Comparison of ENCODE assay signal across 18 cellular contexts in the genomic region with DNA sequence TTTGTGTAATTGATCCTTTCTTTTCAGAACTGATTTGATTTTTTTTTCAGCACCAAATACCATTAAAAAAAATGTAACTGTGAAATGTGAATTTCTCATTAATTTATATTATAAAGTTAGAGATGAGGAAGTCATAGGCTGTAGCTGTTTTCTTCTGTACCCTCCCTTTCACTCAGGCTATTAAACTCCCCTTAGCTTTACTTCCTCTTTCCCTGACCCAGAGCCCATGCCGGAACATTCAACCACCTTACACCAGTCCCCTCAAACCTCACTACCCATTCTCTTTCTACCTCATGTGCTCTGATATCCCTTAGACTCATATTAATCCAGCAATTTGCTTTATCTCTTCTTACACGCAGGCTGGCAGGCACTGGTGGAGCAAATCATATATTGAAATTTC. TPM values are rescaled to one million over a fixed set of nuclear protein-coding genes. Genes with fewer than 3 reads are reported as not detected.
DNase-seq lines count a peak whose midpoint lies in the region; ATAC-seq and TF ChIP-seq lines count a peak whose summit lies in the region.
"Had no signal": no experiment of that assay in that cellular context is flagged by ENCODE, and none has a peak within 500 bp of the region (broad histone marks: within the 10 kb centered on the region; RNA-seq: fewer than 3 reads in every experiment).

No MANE protein-coding gene starts in this region.

- peaks cover 13% of the 10 kb centered on the region for H3K4me1 Mint-ChIP-seq in WTC11
- H3K4me1 Mint-ChIP-seq in effector memory CD8-positive, alpha-beta T cell (ENCODE audit: low read depth in 2 of 2): no peaks in the 10 kb centered on the region

- no peak overlapping the region for H3K4me3 Mint-ChIP-seq in WTC11
- H3K4me3 Mint-ChIP-seq in effector memory CD8-positive, alpha-beta T cell: no peak overlapping the region
- H3K4me3 Mint-ChIP-seq: activated naive CD8-positive, alpha-beta T cell treated with anti-CD3 and anti-CD28 coated beads, Interleukin-2, amount 10 ng/mL, durations not matched to agents 7 days and 5 days had no signal

- peak; percentile 69 for ATAC-seq in GM18867 (IDR thresholded peaks at IDR 0.05; ENCODE audit: unreplicated experiment)
- ATAC-seq in HG02623 (IDR thresholded peaks at IDR 0.05; ENCODE audit: unreplicated experiment): peak; percentile 62
- ATAC-seq in HG03571 (IDR thresholded peaks at IDR 0.05; ENCODE audit: unreplicated experiment): peak; percentile 55
- ATAC-seq in WTC11: peak; percentile 60
- ATAC-seq in effector memory CD8-positive, alpha-beta T cell (replicated peaks): no peak

- DNase-seq in WTC11 (ENCODE audit: low spot score) (no peak), inferior parietal cortex (ENCODE audit: extremely low spot score) (no peak), cerebellar cortex (ENCODE audit: low spot score) (no peak), DMS153 (lab: John Stamatoyannopoulos, UW) (no peak)
- no peak for DNase-seq in effector memory CD8-positive, alpha-beta T cell
- DNase-seq: activated CD8-positive, alpha-beta memory T cell treated with anti-CD3 and anti-CD28 coated beads, Interleukin-2, amount 50 U/mL, for 48 hours; activated naive CD8-positive, alpha-beta T cell treated with anti-CD3 and anti-CD28 coated beads, Interleukin-2, amount 10 ng/mL, durations not matched to agents 7 days and 5 days; DMS79 treated with DMSO at 0.1 percent for 48 hours; esophagus squamous epithelium; NCI-H1048; stimulated activated CD4-positive, alpha-beta T cell treated with anti-CD3 and anti-CD28 coated beads, Interleukin-4, amount 100 ng/mL, for 1 hour; stimulated activated naive CD4-positive, alpha-beta T cell treated with Interleukin-2 at 50 U/mL for 16 hours had no signal

- TF ChIP-seq CTCF in WTC11 (IDR thresholded peaks at IDR 0.05): no peak

- no peak overlapping the region for H3K27ac Mint-ChIP-seq in WTC11
- no peak overlapping the region for H3K27ac Mint-ChIP-seq in effector memory CD8-positive, alpha-beta T cell
- H3K27ac Mint-ChIP-seq: activated naive CD8-positive, alpha-beta T cell treated with anti-CD3 and anti-CD28 coated beads, Interleukin-2, amount 10 ng/mL, durations not matched to agents 7 days and 5 days had no signal

- no peaks in the 10 kb centered on the region for H3K36me3 Mint-ChIP-seq in WTC11
- no peaks in the 10 kb centered on the region for H3K36me3 Mint-ChIP-seq in effector memory CD8-positive, alpha-beta T cell (ENCODE audit: insufficient read depth)
- H3K36me3 Mint-ChIP-seq: activated naive CD8-positive, alpha-beta T cell treated with anti-CD3 and anti-CD28 coated beads, Interleukin-2, amount 10 ng/mL, durations not matched to agents 7 days and 5 days had no signal

- POLR2A ChIA-PET in WTC11 (lab: Charles Lee): interaction anchor here (0.5 kb wide), 1 partner anchor 419 kb away, joined by 5 read pairs; no protein-coding TSS in a partner anchor

- H3K27me3 Mint-ChIP-seq in WTC11 (ENCODE audit: low read depth): no peaks in the 10 kb centered on the region
- H3K27me3 Mint-ChIP-seq in effector memory CD8-positive, alpha-beta T cell: peaks cover 7 to 20% of the 10 kb centered on the region in 2 donors

- H3K9me3 Mint-ChIP-seq in WTC11: 0 out of 2 replicates have a peak, but pooled peaks cover 3% of the 10 kb centered on the region
- H3K9me3 Mint-ChIP-seq in effector memory CD8-positive, alpha-beta T cell: peaks cover 0 to 2% of the 10 kb centered on the region in 2 donors
- H3K9me3 Mint-ChIP-seq: activated naive CD8-positive, alpha-beta T cell treated with anti-CD3 and anti-CD28 coated beads, Interleukin-2, amount 10 ng/mL, durations not matched to agents 7 days and 5 days had no signal

- CTCF ChIA-PET in WTC11 (lab: Charles Lee): interaction anchor here (0.8 kb wide), 1 partner anchor 33 kb away, joined by 3 read pairs; no protein-coding TSS in a partner anchor

TF ChIP-seq in WTC11, 78 proteins besides CTCF, POLR2A, EP300 and RAD21:
- TF ChIP-seq, protein P1, sequence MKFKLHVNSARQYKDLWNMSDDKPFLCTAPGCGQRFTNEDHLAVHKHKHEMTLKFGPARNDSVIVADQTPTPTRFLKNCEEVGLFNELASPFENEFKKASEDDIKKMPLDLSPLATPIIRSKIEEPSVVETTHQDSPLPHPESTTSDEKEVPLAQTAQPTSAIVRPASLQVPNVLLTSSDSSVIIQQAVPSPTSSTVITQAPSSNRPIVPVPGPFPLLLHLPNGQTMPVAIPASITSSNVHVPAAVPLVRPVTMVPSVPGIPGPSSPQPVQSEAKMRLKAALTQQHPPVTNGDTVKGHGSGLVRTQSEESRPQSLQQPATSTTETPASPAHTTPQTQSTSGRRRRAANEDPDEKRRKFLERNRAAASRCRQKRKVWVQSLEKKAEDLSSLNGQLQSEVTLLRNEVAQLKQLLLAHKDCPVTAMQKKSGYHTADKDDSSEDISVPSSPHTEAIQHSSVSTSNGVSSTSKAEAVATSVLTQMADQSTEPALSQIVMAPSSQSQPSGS (CRISPR knock-in tag; IDR thresholded peaks at IDR 0.05; ENCODE audit: borderline replicate concordance, low read depth): no peak
- TF ChIP-seq NFE2L1 (CRISPR knock-in tag; IDR thresholded peaks at IDR 0.05) (no peak), ZNF416 (CRISPR knock-in tag; IDR thresholded peaks at IDR 0.05) (no peak), ZNF138 (CRISPR knock-in tag; conservative IDR thresholded peaks at IDR 0.05) (no peak), JAZF1 (CRISPR knock-in tag; IDR thresholded peaks at IDR 0.05) (no peak), FOXP1 (CRISPR knock-in tag; IDR thresholded peaks at IDR 0.05; ENCODE audit: borderline replicate concordance) (no peak), JUN (CRISPR knock-in tag; IDR thresholded peaks at IDR 0.05) (no peak)
- TF ChIP-seq, protein P2, sequence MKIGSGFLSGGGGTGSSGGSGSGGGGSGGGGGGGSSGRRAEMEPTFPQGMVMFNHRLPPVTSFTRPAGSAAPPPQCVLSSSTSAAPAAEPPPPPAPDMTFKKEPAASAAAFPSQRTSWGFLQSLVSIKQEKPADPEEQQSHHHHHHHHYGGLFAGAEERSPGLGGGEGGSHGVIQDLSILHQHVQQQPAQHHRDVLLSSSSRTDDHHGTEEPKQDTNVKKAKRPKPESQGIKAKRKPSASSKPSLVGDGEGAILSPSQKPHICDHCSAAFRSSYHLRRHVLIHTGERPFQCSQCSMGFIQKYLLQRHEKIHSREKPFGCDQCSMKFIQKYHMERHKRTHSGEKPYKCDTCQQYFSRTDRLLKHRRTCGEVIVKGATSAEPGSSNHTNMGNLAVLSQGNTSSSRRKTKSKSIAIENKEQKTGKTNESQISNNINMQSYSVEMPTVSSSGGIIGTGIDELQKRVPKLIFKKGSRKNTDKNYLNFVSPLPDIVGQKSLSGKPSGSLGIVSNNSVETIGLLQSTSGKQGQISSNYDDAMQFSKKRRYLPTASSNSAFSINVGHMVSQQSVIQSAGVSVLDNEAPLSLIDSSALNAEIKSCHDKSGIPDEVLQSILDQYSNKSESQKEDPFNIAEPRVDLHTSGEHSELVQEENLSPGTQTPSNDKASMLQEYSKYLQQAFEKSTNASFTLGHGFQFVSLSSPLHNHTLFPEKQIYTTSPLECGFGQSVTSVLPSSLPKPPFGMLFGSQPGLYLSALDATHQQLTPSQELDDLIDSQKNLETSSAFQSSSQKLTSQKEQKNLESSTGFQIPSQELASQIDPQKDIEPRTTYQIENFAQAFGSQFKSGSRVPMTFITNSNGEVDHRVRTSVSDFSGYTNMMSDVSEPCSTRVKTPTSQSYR (CRISPR knock-in tag; IDR thresholded peaks at IDR 0.05): no peak

RNA-seq across cellular contexts. Expression of a gene that starts 12.4 kb away (rescaled TPM):
- total RNA-seq in WTC11 (2021): 0.17 to 0.34 TPM (median 0.32 TPM) in 3 replicates
- total RNA-seq: activated naive CD8-positive, alpha-beta T cell treated with anti-CD3 and anti-CD28 coated beads, Interleukin-2, amount 10 ng/mL, durations not matched to agents 7 days and 5 days; pulmonary artery endothelial cell had no signal

RNA-seq across cellular contexts. Expression of a gene that starts 55.7 kb away (rescaled TPM):
- 0.50 to 0.59 TPM in 2 of 3 replicates, not detected in the other for total RNA-seq in WTC11 (2021)
- total RNA-seq: chondrocyte, NCI-H460, pulmonary artery endothelial cell had no signal
